1 cellular context compared by ENCODE assay signal in the genomic region with DNA sequence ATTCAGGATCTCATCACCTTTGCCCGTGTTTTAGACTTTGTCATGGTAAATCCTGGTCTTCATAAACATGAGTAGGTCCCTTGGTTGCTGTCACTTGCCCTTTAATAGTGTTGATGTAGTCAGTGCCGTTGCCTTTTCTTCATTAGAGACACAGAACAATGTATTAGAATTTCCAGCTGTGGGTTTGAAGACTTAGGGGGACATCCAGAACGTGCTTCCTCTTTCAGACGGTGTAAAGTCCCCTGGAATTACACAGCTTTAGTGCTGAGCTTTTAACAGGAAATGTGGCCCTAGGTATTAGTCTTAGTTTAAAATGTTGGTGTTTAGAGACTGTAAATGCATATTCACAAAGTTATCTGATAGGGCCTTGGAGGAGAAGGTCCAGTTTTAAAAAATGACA.
A peak's percentile ranks its signal among the peaks of the same experiment; 100 is the strongest.
TF ChIP-seq lines count a peak whose summit lies in the region.

No MANE protein-coding gene starts in this region.

TF ChIP-seq in GM12878, 131 proteins besides CTCF, POLR2A, EP300 and RAD21 (continued from another document and continues in another):
- TF ChIP-seq MTA2 (IDR thresholded peaks at IDR 0.05; ENCODE audit: low read depth) (0 out of 2 replicates have a peak, but pooled peaks have one; percentile 11), BHLHE40 (IDR thresholded peaks at IDR 0.05; ENCODE audit: borderline replicate concordance in 1 of 2, low read depth in 2 of 2, low read length in 1 of 2) (peak; percentile 43 to 53; a peak in 1 of 4 replicates), YBX1 (IDR thresholded peaks at IDR 0.05) (no peak), POLR2AphosphoS5 (IDR thresholded peaks at IDR 0.05; ENCODE audit: low read length) (peak; percentile 48; the same call in 1 of the 2 replicates), ASH2L (IDR thresholded peaks at IDR 0.05; ENCODE audit: borderline replicate concordance, low read depth) (no peak), MYB (IDR thresholded peaks at IDR 0.05; ENCODE audit: borderline replicate concordance, low read depth, low read length) (no peak), KAT2A (conservative IDR thresholded peaks at IDR 0.05; ENCODE audit: control insufficient read depth, low read depth, low read length) (no peak), ZZZ3 (IDR thresholded peaks at IDR 0.05; ENCODE audit: control insufficient read depth, insufficient read length, low read depth) (no peak), SP1 (IDR thresholded peaks at IDR 0.05; ENCODE audit: low read depth, low read length) (no peak), ZBTB33 (IDR thresholded peaks at IDR 0.05) (no peak), JUNB (IDR thresholded peaks at IDR 0.05) (no peak), ZNF217 (IDR thresholded peaks at IDR 0.05) (no peak), ATF2 (IDR thresholded peaks at IDR 0.05; ENCODE audit: low read length) (no peak), SIX5 (IDR thresholded peaks at IDR 0.05; ENCODE audit: low read depth, low read length, severe bottlenecking) (no peak), NFXL1 (IDR thresholded peaks at IDR 0.05; ENCODE audit: borderline replicate concordance) (no peak), HDGF (IDR thresholded peaks at IDR 0.05) (no peak), BMI1 (IDR thresholded peaks at IDR 0.05; ENCODE audit: borderline replicate concordance) (no peak), KDM1A (IDR thresholded peaks at IDR 0.05; ENCODE audit: borderline replicate concordance) (no peak), NFIC (IDR thresholded peaks at IDR 0.05; ENCODE audit: low read depth, low read length) (peak; percentile 57; the same call in 1 of the 2 replicates), PAX8 (IDR thresholded peaks at IDR 0.05) (no peak), SPI1 (IDR thresholded peaks at IDR 0.05; ENCODE audit: borderline replicate concordance, insufficient read depth, low read depth, low read length) (peak; percentile 48), SMAD5 (IDR thresholded peaks at IDR 0.05; ENCODE audit: low read depth) (no peak), SMARCA5 (IDR thresholded peaks at IDR 0.05) (no peak), POU2F2 (IDR thresholded peaks at IDR 0.05; ENCODE audit: borderline replicate concordance, low read depth, low read length) (no peak), STAT1 (conservative IDR thresholded peaks at IDR 0.05) (no peak), RUNX3 (IDR thresholded peaks at IDR 0.05; ENCODE audit: low read length) (peak; percentile 67), ZNF384 (IDR thresholded peaks at IDR 0.05; ENCODE audit: borderline replicate concordance, low read depth, low read length) (no peak), CHD2 (IDR thresholded peaks at IDR 0.05; ENCODE audit: borderline replicate concordance, low read depth, low read length) (no peak), TBL1XR1 (IDR thresholded peaks at IDR 0.05; ENCODE audit: low read depth, low read length) (no peak), CHD1 (IDR thresholded peaks at IDR 0.05; ENCODE audit: low read depth, low read length) (no peak), CREM (IDR thresholded peaks at IDR 0.05; ENCODE audit: low read depth) (peak; percentile 29; the same call in 1 of the 2 replicates), EGR1 (IDR thresholded peaks at IDR 0.05; ENCODE audit: borderline replicate concordance in 1 of 2, low read depth in 2 of 2, low read length in 2 of 2) (no peak), MXI1 (IDR thresholded peaks at IDR 0.05; ENCODE audit: low read depth, low read length) (no peak), NR2F1 (conservative IDR thresholded peaks at IDR 0.05) (no peak), DPF2 (IDR thresholded peaks at IDR 0.05) (no peak), IKZF2 (IDR thresholded peaks at IDR 0.05) (peak; percentile 62 to 68; a peak in 2 of 4 replicates), ZNF592 (IDR thresholded peaks at IDR 0.05) (no peak), CHD4 (IDR thresholded peaks at IDR 0.05) (no peak), RBBP5 (conservative IDR thresholded peaks at IDR 0.05) (no peak)
- TF ChIP-seq, protein P1, sequence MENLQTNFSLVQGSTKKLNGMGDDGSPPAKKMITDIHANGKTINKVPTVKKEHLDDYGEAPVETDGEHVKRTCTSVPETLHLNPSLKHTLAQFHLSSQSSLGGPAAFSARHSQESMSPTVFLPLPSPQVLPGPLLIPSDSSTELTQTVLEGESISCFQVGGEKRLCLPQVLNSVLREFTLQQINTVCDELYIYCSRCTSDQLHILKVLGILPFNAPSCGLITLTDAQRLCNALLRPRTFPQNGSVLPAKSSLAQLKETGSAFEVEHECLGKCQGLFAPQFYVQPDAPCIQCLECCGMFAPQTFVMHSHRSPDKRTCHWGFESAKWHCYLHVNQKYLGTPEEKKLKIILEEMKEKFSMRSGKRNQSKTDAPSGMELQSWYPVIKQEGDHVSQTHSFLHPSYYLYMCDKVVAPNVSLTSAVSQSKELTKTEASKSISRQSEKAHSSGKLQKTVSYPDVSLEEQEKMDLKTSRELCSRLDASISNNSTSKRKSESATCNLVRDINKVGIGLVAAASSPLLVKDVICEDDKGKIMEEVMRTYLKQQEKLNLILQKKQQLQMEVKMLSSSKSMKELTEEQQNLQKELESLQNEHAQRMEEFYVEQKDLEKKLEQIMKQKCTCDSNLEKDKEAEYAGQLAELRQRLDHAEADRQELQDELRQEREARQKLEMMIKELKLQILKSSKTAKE (IDR thresholded peaks at IDR 0.05; ENCODE audit: low read depth, poor library complexity, severe bottlenecking) = no peak
- TF ChIP-seq, protein P2, sequence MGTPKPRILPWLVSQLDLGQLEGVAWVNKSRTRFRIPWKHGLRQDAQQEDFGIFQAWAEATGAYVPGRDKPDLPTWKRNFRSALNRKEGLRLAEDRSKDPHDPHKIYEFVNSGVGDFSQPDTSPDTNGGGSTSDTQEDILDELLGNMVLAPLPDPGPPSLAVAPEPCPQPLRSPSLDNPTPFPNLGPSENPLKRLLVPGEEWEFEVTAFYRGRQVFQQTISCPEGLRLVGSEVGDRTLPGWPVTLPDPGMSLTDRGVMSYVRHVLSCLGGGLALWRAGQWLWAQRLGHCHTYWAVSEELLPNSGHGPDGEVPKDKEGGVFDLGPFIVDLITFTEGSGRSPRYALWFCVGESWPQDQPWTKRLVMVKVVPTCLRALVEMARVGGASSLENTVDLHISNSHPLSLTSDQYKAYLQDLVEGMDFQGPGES (IDR thresholded peaks at IDR 0.05) = no peak
- TF ChIP-seq, protein P3, sequence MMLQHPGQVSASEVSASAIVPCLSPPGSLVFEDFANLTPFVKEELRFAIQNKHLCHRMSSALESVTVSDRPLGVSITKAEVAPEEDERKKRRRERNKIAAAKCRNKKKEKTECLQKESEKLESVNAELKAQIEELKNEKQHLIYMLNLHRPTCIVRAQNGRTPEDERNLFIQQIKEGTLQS (IDR thresholded peaks at IDR 0.05; ENCODE audit: borderline replicate concordance, extremely low read depth, low read depth, low read length) = no peak
- TF ChIP-seq, protein P4, sequence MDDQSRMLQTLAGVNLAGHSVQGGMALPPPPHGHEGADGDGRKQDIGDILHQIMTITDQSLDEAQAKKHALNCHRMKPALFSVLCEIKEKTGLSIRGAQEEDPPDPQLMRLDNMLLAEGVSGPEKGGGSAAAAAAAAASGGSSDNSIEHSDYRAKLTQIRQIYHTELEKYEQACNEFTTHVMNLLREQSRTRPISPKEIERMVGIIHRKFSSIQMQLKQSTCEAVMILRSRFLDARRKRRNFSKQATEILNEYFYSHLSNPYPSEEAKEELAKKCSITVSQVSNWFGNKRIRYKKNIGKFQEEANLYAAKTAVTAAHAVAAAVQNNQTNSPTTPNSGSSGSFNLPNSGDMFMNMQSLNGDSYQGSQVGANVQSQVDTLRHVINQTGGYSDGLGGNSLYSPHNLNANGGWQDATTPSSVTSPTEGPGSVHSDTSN (IDR thresholded peaks at IDR 0.05; ENCODE audit: insufficient replicate concordance, low read depth, low read length) = no peak
- TF ChIP-seq, protein P5, sequence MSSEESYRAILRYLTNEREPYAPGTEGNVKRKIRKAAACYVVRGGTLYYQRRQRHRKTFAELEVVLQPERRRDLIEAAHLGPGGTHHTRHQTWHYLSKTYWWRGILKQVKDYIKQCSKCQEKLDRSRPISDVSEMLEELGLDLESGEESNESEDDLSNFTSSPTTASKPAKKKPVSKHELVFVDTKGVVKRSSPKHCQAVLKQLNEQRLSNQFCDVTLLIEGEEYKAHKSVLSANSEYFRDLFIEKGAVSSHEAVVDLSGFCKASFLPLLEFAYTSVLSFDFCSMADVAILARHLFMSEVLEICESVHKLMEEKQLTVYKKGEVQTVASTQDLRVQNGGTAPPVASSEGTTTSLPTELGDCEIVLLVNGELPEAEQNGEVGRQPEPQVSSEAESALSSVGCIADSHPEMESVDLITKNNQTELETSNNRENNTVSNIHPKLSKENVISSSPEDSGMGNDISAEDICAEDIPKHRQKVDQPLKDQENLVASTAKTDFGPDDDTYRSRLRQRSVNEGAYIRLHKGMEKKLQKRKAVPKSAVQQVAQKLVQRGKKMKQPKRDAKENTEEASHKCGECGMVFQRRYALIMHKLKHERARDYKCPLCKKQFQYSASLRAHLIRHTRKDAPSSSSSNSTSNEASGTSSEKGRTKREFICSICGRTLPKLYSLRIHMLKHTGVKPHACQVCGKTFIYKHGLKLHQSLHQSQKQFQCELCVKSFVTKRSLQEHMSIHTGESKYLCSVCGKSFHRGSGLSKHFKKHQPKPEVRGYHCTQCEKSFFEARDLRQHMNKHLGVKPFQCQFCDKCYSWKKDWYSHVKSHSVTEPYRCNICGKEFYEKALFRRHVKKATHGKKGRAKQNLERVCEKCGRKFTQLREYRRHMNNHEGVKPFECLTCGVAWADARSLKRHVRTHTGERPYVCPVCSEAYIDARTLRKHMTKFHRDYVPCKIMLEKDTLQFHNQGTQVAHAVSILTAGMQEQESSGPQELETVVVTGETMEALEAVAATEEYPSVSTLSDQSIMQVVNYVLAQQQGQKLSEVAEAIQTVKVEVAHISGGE (CRISPR knock-in tag; IDR thresholded peaks at IDR 0.05) = no peak
